10 cellular contexts compared by ENCODE assay signal in genomic region chr21:34795152-34796141, GRCh38.
DNase-seq lines count a peak whose midpoint lies in the region; ATAC-seq and TF ChIP-seq lines count a peak whose summit lies in the region.
"Had no signal": no experiment of that assay in that cellular context is flagged by ENCODE, and none has a peak within 500 bp of the region (broad histone marks: within the 10 kb centered on the region; RNA-seq: fewer than 3 reads in every experiment).

No MANE protein-coding gene starts in this region.

- H3K36me3 ChIP-seq in ascending aorta (peaks cover 0 to 4% of the 10 kb centered on the region in 2 donors), subcutaneous abdominal adipose tissue (ENCODE audit: control insufficient read depth in 5 of 5, insufficient read depth in 5 of 5, low read length in 5 of 5) (peaks cover 18 to 66% (median 38%) of the 10 kb centered on the region in 5 donors), aorta (ENCODE audit: control insufficient read depth in 1 of 2, insufficient read depth in 2 of 2, low read length in 1 of 2) (no peaks in the 10 kb centered on the region), ovary (no peaks in the 10 kb centered on the region)

- H3K9ac ChIP-seq in subcutaneous abdominal adipose tissue (ENCODE audit: low read length in 5 of 5): peak overlapping the region in 4 of 5 donors; percentile 2 to 63 (median 52)

- H3K27me3 ChIP-seq in ascending aorta (no peaks in the 10 kb centered on the region), subcutaneous abdominal adipose tissue (ENCODE audit: control insufficient read depth in 5 of 5, insufficient read depth in 4 of 5, low read length in 5 of 5) (no peaks in the 10 kb centered on the region), aorta (ENCODE audit: control insufficient read depth in 1 of 2, insufficient read depth in 2 of 2, low read length in 1 of 2) (no peaks in the 10 kb centered on the region), ovary (no peaks in the 10 kb centered on the region)

- WGBS in aorta, 2 donors: 67 to 69% methylated on average over 12 of the region's 12 CpGs
- 29 to 31% (median 30%) methylated on average over 12 of the region's 12 CpGs for WGBS in ovary, 3 donors

- intact Hi-C loops in ascending aorta (cut with DNase I): no loop called here
- intact Hi-C loops in aorta (cut with DNase I): no loop called here
- intact Hi-C loops in ovary (cut with DNase I): loop anchor here in 1 of 4 donors (5.0 kb wide), 1 partner anchor 77 kb away; no protein-coding TSS in a partner anchor

- TF ChIP-seq EP300 in ovary (IDR thresholded peaks at IDR 0.05): no peak

- ATAC-seq in aorta (ENCODE audit: low FRiP score): no peak

- DNase-seq in NCI-H82 (lab: John Stamatoyannopoulos, UW) (peak; percentile 62), NCI-H82 treated with DMSO at 0.1 percent for 48 hours (lab: John Stamatoyannopoulos, UW; ENCODE audit: unreplicated experiment) (no peak), ascending aorta (ENCODE audit: low spot score in 2 of 2) (no peak), kidney glomerular epithelial cell (lab: John Stamatoyannopoulos, UW) (peak; percentile 58), aorta (no peak), ovary (no peak), NCI-H345 (lab: John Stamatoyannopoulos, UW) (no peak)
- DNase-seq: AML-193, NCI-H1436 had no signal

- H3K4me3 ChIP-seq in ascending aorta: no peak overlapping the region
- no peak overlapping the region for H3K4me3 ChIP-seq in subcutaneous abdominal adipose tissue (ENCODE audit: low read depth in 1 of 5, low read length in 5 of 5)
- H3K4me3 ChIP-seq in aorta (ENCODE audit: low read length in 2 of 2): no peak overlapping the region
- no peak overlapping the region for H3K4me3 ChIP-seq in ovary

- H3K9me3 ChIP-seq in ascending aorta (no peaks in the 10 kb centered on the region), subcutaneous abdominal adipose tissue (ENCODE audit: control insufficient read depth in 5 of 5, low read length in 5 of 5) (no peaks in the 10 kb centered on the region), aorta (ENCODE audit: control insufficient read depth, low read length) (no peaks in the 10 kb centered on the region), ovary (no peaks in the 10 kb centered on the region)

- no peaks in the 10 kb centered on the region for H3K4me1 ChIP-seq in ascending aorta
- peaks cover 2 to 18% (median 12%) of the 10 kb centered on the region in 5 donors for H3K4me1 ChIP-seq in subcutaneous abdominal adipose tissue (ENCODE audit: control insufficient read depth in 5 of 5, insufficient read depth in 5 of 5, low read length in 5 of 5)
- H3K4me1 ChIP-seq in aorta (ENCODE audit: control insufficient read depth in 1 of 2, insufficient read depth in 2 of 2, low read length in 2 of 2): no peaks in the 10 kb centered on the region
- H3K4me1 ChIP-seq in ovary (ENCODE audit: insufficient read depth): peaks cover 2% of the 10 kb centered on the region

- peak overlapping the region; percentile 34 to 46 for H3K27ac ChIP-seq in ascending aorta
- peak overlapping the region; percentile 88 for H3K27ac ChIP-seq in subcutaneous abdominal adipose tissue (ENCODE audit: low read depth, low read length)
- no peak overlapping the region for H3K27ac ChIP-seq in aorta (ENCODE audit: low read depth in 1 of 2, low read length in 2 of 2)
- H3K27ac ChIP-seq in ovary: no peak overlapping the region

- TF ChIP-seq CTCF in ascending aorta (IDR thresholded peaks at IDR 0.05) (peak in 1 of 3 experiments; percentile 12), ovary (IDR thresholded peaks at IDR 0.05) (peak in 1 of 3 donors; percentile 11)

- no peak for TF ChIP-seq POLR2A in ovary (IDR thresholded peaks at IDR 0.05)

Comparison
In these comparisons a context has a peak if more than half of its experiments do, and no peak if none do; other contexts are left out.
1. DNase-seq: peak in NCI-H82 (single experiment) and kidney glomerular epithelial cell (single experiment); none in NCI-H82 treated with DMSO at 0.1 percent for 48 hours (single experiment), ascending aorta (0 of 2), aorta (0 of 2), ovary (0 of 5) and NCI-H345 (single experiment).
2. H3K27ac ChIP-seq: peak in ascending aorta (2 of 2) and subcutaneous abdominal adipose tissue (single experiment); none in aorta (0 of 2) and ovary (0 of 2).